2 cellular contexts compared by ENCODE assay signal in the genomic region with DNA sequence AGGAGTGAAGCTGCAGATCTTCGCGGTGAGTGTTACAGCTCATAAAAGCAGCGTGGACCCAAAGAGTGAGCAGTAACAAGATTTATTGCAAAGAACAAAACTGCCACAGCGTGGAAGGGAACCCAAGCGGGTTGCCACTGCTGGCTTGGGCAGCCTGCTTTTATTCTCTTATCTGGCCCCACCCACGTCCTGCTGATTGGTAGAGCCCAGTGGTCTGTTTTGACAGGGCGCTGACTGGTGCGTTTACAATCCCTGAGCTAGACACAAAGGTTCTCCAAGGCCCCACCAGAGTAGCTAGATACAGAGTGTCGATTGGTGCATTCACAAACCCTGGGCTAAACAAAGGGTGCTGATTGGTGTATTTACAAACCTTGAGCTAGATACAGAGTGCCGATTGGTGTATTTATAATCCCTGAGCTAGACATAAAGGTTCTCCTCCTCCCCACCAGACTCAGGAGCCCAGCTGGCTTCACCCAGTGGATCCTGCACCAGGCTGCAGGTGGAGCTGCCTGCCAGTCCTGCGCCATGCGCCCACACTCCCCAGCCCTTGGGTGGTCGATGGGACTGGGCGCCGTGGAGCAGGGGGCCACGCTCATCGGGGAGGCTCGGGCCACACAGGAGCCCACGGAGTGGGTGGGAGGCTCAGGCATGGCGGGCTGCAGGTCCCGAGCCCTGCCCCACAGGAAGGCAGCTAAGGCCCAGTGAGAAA. TPM values are rescaled to one million over a fixed set of nuclear protein-coding genes. Genes with fewer than 3 reads are reported as not detected.
"Had no signal": no experiment of that assay in that cellular context is flagged by ENCODE, and none has a peak within 500 bp of the region (broad histone marks: within the 10 kb centered on the region; RNA-seq: fewer than 3 reads in every experiment).

No MANE protein-coding gene starts in this region.

RNA-seq across cellular contexts. Expression of a gene that starts 23.9 kb away (rescaled TPM):
- total RNA-seq: LHCN-M2, M059J had no signal
